8 cellular contexts compared by ENCODE assay signal in the genomic region with DNA sequence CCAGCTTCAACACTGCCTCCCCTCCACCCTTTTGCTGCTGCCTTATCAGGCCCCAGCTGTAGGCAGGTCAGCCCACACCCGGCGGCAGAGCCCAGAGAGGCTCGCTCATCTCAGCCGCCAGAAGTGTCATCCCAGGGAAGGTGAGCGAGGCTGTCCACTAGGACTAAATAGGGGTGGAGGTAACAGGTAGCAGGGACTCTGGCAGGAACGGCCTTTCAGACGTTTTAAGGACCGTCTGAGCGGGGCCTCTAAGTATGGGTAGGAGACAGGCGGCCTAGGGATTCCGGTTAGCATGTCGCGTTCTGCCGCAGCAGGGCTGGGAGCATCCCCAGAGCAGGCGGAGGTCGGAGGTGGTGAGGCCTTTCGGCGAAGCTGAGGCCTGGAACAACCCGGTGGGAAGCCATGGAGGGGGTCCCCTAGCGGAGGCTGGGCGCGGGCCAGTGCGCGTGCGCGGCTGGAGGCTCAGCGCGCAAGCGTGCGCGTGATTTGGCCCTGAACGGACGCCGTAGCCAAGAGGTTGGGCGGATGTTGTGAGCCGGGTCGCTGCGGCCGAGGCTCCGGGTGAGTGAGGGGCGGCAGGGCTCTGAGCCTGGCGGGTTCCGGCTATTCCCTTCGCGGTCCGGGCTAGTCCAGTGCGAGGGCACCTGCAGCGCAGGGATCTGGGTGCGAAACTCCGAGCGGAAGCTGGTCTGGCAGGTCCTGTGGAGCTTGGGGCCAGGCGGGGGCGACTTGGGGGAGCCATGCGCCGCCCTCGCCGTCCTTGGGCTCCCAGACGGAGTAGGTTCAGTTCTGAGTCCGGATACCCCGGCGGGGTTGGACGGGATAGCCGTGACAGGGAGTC. TPM values are rescaled to one million over a fixed set of nuclear protein-coding genes. Genes with fewer than 3 reads are reported as not detected.
A peak's percentile ranks its signal among the peaks of the same experiment; 100 is the strongest.
DNase-seq lines count a peak whose midpoint lies in the region; ATAC-seq and TF ChIP-seq lines count a peak whose summit lies in the region.

A gene (minus strand): TSS at position 429 of the 841 bp plus-strand sequence. CDS start 783 bp downstream, outside the sequence.
A gene (plus strand): TSS at position 512 of the 841 bp plus-strand sequence. CDS start 1,609 bp downstream, outside the sequence.

- peak within 1 kb of the TSS; percentile 96 to 98 (median 98) for H3K4me3 Mint-ChIP-seq in CD4-positive, CD25-positive, alpha-beta regulatory T cell
- peak within 1 kb of the TSS; percentile 97 for H3K4me3 Mint-ChIP-seq in activated T-cell treated with anti-CD3 and anti-CD28 coated beads, Interleukin-2, amount 50 U/mL, for 24 hours
- H3K4me3 Mint-ChIP-seq in neural crest cell: peak within 1 kb of the TSS; percentile 97

- H3K36me3 Mint-ChIP-seq in CD4-positive, CD25-positive, alpha-beta regulatory T cell: no peaks in the 10 kb centered on the region
- peaks cover 29% of the 10 kb centered on the region for H3K36me3 Mint-ChIP-seq in activated T-cell treated with anti-CD3 and anti-CD28 coated beads, Interleukin-2, amount 50 U/mL, for 24 hours (ENCODE audit: low read depth)
- H3K36me3 Mint-ChIP-seq in neural crest cell (ENCODE audit: low read depth): no peaks in the 10 kb centered on the region

- H3K4me3 ChIP-seq in CD4-positive, CD25-positive, alpha-beta regulatory T cell (ENCODE audit: low read depth, low read length): peak within 1 kb of the TSS; percentile 77
- H3K4me3 ChIP-seq in Karpas-422 (ENCODE audit: low read length): peak within 1 kb of the TSS; percentile 85
- H3K4me3 ChIP-seq in fibroblast of pulmonary artery (replicated peaks; ENCODE audit: low read depth, low read length): peak within 1 kb of the TSS; percentile 93
- H3K4me3 ChIP-seq in subcutaneous abdominal adipose tissue (ENCODE audit: low read depth in 1 of 5, low read length in 5 of 5): peak within 1 kb of the TSS; percentile 85 to 97 (median 93)

- H3K9me3 Mint-ChIP-seq in CD4-positive, CD25-positive, alpha-beta regulatory T cell: peaks cover 0 to 3% (median 0%) of the 10 kb centered on the region in 7 donors
- no peaks in the 10 kb centered on the region for H3K9me3 Mint-ChIP-seq in activated T-cell treated with anti-CD3 and anti-CD28 coated beads, Interleukin-2, amount 50 U/mL, for 24 hours
- H3K9me3 Mint-ChIP-seq in neural crest cell: no peaks in the 10 kb centered on the region

- peak within 1 kb of the TSS; percentile 74 for H3K27ac ChIP-seq in CD4-positive, CD25-positive, alpha-beta regulatory T cell (ENCODE audit: insufficient read depth, low read length, poor library complexity, severe bottlenecking)
- peak within 1 kb of the TSS; percentile 72 for H3K27ac ChIP-seq in Karpas-422 (ENCODE audit: low read length)
- peak within 1 kb of the TSS; percentile 54 for H3K27ac ChIP-seq in subcutaneous abdominal adipose tissue (ENCODE audit: low read depth, low read length)

- peak; percentile 87 to 94 (median 93) for DNase-seq in CD4-positive, CD25-positive, alpha-beta regulatory T cell
- DNase-seq in Karpas-422 (peak; percentile 98), fibroblast of pulmonary artery (ENCODE audit: low read depth) (peak; percentile 92), neural crest cell (ENCODE audit: low read depth, low spot score) (peak; percentile 96)
- peak; percentile 97 for DNase-seq in activated T-cell treated with anti-CD3 and anti-CD28 coated beads, Interleukin-2, amount 50 U/mL, for 24 hours

- TF ChIP-seq CTCF in fibroblast of pulmonary artery (IDR thresholded peaks at IDR 0.05; ENCODE audit: low read length, missing control alignments) (peak; percentile 34), neural crest cell (conservative IDR thresholded peaks at IDR 0.05) (peak; percentile 50)

- peaks cover 16% of the 10 kb centered on the region for H3K27me3 Mint-ChIP-seq in CD4-positive, CD25-positive, alpha-beta regulatory T cell
- H3K27me3 Mint-ChIP-seq in activated T-cell treated with anti-CD3 and anti-CD28 coated beads, Interleukin-2, amount 50 U/mL, for 24 hours: no peaks in the 10 kb centered on the region
- peaks cover 18% of the 10 kb centered on the region for H3K27me3 Mint-ChIP-seq in neural crest cell (ENCODE audit: low read depth)

- no peaks in the 10 kb centered on the region for H3K9me3 ChIP-seq in CD4-positive, CD25-positive, alpha-beta regulatory T cell (ENCODE audit: control insufficient read depth in 2 of 2, low read length in 2 of 2)
- H3K9me3 ChIP-seq in Karpas-422 (ENCODE audit: low read length) (no peaks in the 10 kb centered on the region), subcutaneous abdominal adipose tissue (ENCODE audit: control insufficient read depth in 5 of 5, low read length in 5 of 5) (no peaks in the 10 kb centered on the region)

- H3K27ac Mint-ChIP-seq in CD4-positive, CD25-positive, alpha-beta regulatory T cell: peak within 1 kb of the TSS; percentile 90 to 95 (median 94)
- peak within 1 kb of the TSS; percentile 97 for H3K27ac Mint-ChIP-seq in activated T-cell treated with anti-CD3 and anti-CD28 coated beads, Interleukin-2, amount 50 U/mL, for 24 hours
- H3K27ac Mint-ChIP-seq in neural crest cell (ENCODE audit: unreplicated experiment): peak within 1 kb of the TSS; percentile 98

- peak; percentile 76 to 82 for ATAC-seq in CD4-positive, CD25-positive, alpha-beta regulatory T cell (ENCODE audit: low read depth in 2 of 2)
- peak; percentile 66 for ATAC-seq in GM21528 (IDR thresholded peaks at IDR 0.05; ENCODE audit: low FRiP score, unreplicated experiment)
- ATAC-seq in HG03025 (IDR thresholded peaks at IDR 0.05; ENCODE audit: low FRiP score, unreplicated experiment): no peak

- H3K79me2 ChIP-seq in Karpas-422 (ENCODE audit: low read length): peaks cover 36% of the 10 kb centered on the region

- no peaks in the 10 kb centered on the region for H3K9me2 ChIP-seq in Karpas-422 (replicated peaks; ENCODE audit: insufficient read depth, low read length)

- H3K4me1 ChIP-seq in CD4-positive, CD25-positive, alpha-beta regulatory T cell (ENCODE audit: control insufficient read depth, insufficient read depth, low read length, poor library complexity, severe bottlenecking): peaks cover 36% of the 10 kb centered on the region
- H3K4me1 ChIP-seq in Karpas-422 (ENCODE audit: low read length) (peaks cover 21% of the 10 kb centered on the region), subcutaneous abdominal adipose tissue (ENCODE audit: control insufficient read depth in 5 of 5, insufficient read depth in 5 of 5, low read length in 5 of 5) (peaks cover 0 to 41% (median 32%) of the 10 kb centered on the region in 5 donors)

- H3K4me2 ChIP-seq in Karpas-422 (ENCODE audit: low read depth, low read length, poor library complexity, severe bottlenecking): peak within 1 kb of the TSS; percentile 79

- H3K9ac ChIP-seq in Karpas-422 (ENCODE audit: low read length) (peak within 1 kb of the TSS; percentile 86), subcutaneous abdominal adipose tissue (ENCODE audit: low read length in 5 of 5) (peak within 1 kb of the TSS; percentile 68 to 99 (median 97))

- no peaks in the 10 kb centered on the region for H4K20me1 ChIP-seq in Karpas-422 (ENCODE audit: insufficient read depth, low read depth, low read length)

- no peaks in the 10 kb centered on the region for H3K36me3 ChIP-seq in CD4-positive, CD25-positive, alpha-beta regulatory T cell (ENCODE audit: control insufficient read depth, insufficient read depth, low read length)
- no peaks in the 10 kb centered on the region for H3K36me3 ChIP-seq in Karpas-422 (ENCODE audit: insufficient read depth, low read length)
- H3K36me3 ChIP-seq in subcutaneous abdominal adipose tissue (ENCODE audit: control insufficient read depth in 5 of 5, insufficient read depth in 5 of 5, low read length in 5 of 5): peaks cover 0 to 6% (median 2%) of the 10 kb centered on the region in 5 donors

- H2AFZ ChIP-seq in Karpas-422 (ENCODE audit: low read length): peak within 1 kb of the TSS; percentile 28; the same call in 1 of the 2 replicates

- no peaks in the 10 kb centered on the region for H3K27me3 ChIP-seq in CD4-positive, CD25-positive, alpha-beta regulatory T cell (ENCODE audit: control insufficient read depth, insufficient read depth, low read length)
- no peaks in the 10 kb centered on the region for H3K27me3 ChIP-seq in Karpas-422 (ENCODE audit: low read length)
- peaks cover 0 to 3% (median 0%) of the 10 kb centered on the region in 5 donors for H3K27me3 ChIP-seq in subcutaneous abdominal adipose tissue (ENCODE audit: control insufficient read depth in 5 of 5, insufficient read depth in 4 of 5, low read length in 5 of 5)

- H3K4me1 Mint-ChIP-seq in CD4-positive, CD25-positive, alpha-beta regulatory T cell: peaks cover 10 to 52% (median 32%) of the 10 kb centered on the region in 4 donors
- H3K4me1 Mint-ChIP-seq in activated T-cell treated with anti-CD3 and anti-CD28 coated beads, Interleukin-2, amount 50 U/mL, for 24 hours (ENCODE audit: low read depth): peaks cover 49% of the 10 kb centered on the region
- peaks cover 25% of the 10 kb centered on the region for H3K4me1 Mint-ChIP-seq in neural crest cell

RNA-seq across cellular contexts. Expression of the first gene that starts in this region (rescaled TPM):
- total RNA-seq in CD4-positive, CD25-positive, alpha-beta regulatory T cell: 4.1 TPM
- 1 to 10 TPM in 2 of 4 donors, under 1 TPM in 2; 0.76 to 1.6 (median 0.97) TPM for polyA plus RNA-seq in CD4-positive, CD25-positive, alpha-beta regulatory T cell
- 19.8 and 25.6 TPM in 2 replicates for total RNA-seq in Karpas-422 (2014; rRNA removed; shearing (Covaris generic); ENCODE audit: low replicate concordance)
- 15.0 and 18.1 TPM in 2 replicates for total RNA-seq in neural crest cell

RNA-seq across cellular contexts. Expression of the second gene that starts in this region (rescaled TPM):
- total RNA-seq in CD4-positive, CD25-positive, alpha-beta regulatory T cell: 47.1 TPM
- polyA plus RNA-seq in CD4-positive, CD25-positive, alpha-beta regulatory T cell: 10 to 100 TPM in 3 of 4 donors, 1 to 10 TPM in 1; 9.8 to 16.6 (median 12.6) TPM
- total RNA-seq in Karpas-422 (2014; rRNA removed; shearing (Covaris generic); ENCODE audit: low replicate concordance): 20.1 and 31.5 TPM in 2 replicates
- total RNA-seq in neural crest cell: 42.4 and 44.9 TPM in 2 replicates
